1 cellular context compared by ENCODE assay signal in genomic region chr14:65937079-65937803, GRCh38.
TF ChIP-seq lines count a peak whose summit lies in the region.

No MANE protein-coding gene starts in this region.

TF ChIP-seq in GM23338, 12 proteins besides CTCF, POLR2A, EP300 and RAD21 (continued from another document):
- TF ChIP-seq ZNF462 (CRISPR knock-in tag; IDR thresholded peaks at IDR 0.05) (no peak), EZH2 (IDR thresholded peaks at IDR 0.05; ENCODE audit: low read depth, unreplicated experiment) (no peak), STAT1 (IDR thresholded peaks at IDR 0.05; ENCODE audit: unreplicated experiment) (no peak), NANOG (IDR thresholded peaks at IDR 0.05; ENCODE audit: borderline replicate concordance) (no peak), ZNF331 (CRISPR knock-in tag; IDR thresholded peaks at IDR 0.05; ENCODE audit: low read depth) (no peak), REST (IDR thresholded peaks at IDR 0.05; ENCODE audit: unreplicated experiment) (no peak), JUNB (IDR thresholded peaks at IDR 0.05; ENCODE audit: unreplicated experiment) (no peak)
